23 cellular contexts compared by ENCODE assay signal in the genomic region with DNA sequence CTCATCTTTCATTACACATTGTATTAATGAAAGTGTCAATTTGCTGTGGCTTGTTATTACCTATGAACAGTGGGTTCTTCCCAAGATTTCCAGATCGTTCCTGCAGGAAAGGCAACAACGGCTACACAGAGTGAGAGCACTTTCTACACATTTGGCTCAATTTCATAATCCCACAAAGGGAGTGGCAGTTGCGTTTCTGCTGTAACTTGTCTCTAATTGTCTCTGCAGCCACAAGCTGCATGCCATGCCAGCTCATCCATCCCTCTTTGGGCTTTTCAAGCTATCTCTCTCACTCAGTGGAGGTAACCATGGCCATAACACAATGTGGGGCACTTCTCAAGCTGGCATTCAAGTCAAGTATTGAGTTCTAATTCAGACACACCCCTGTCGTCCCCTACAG. TPM values are rescaled to one million over a fixed set of nuclear protein-coding genes. Genes with fewer than 3 reads are reported as not detected.
"Had no signal": no experiment of that assay in that cellular context is flagged by ENCODE, and none has a peak within 500 bp of the region (broad histone marks: within the 10 kb centered on the region; RNA-seq: fewer than 3 reads in every experiment).

No MANE protein-coding gene starts in this region.

- H3K4me1 ChIP-seq: SJCRH30 had no signal

- ATAC-seq: Right ventricle myocardium inferior, SK-N-SH treated with all-trans-retinoic acid at 6 μM for 48 hours had no signal

- DNase-seq: KBM-7, MG63, NCI-H1092, NCI-H1105 treated with DMSO at 0.1 percent for 48 hours, NCI-H1417 treated with DMSO at 0.1 percent for 48 hours, NCI-H146, NCI-H1694 treated with DMSO at 0.1 percent for 48 hours, NCI-H1930, NCI-H2171, NCI-H226, NCI-H446, NCI-H510A, NCI-H524 treated with DMSO at 0.1 percent for 48 hours, NCI-H69, NCI-H774, RPMI8226, SHP77 treated with DMSO at 0.1 percent for 48 hours, SJCRH30 had no signal

- H3K4me3 ChIP-seq: MG63, SJCRH30 had no signal

- H3K36me3 ChIP-seq: MG63, SJCRH30 had no signal

- FAIRE-seq: RCC 7860 had no signal

- H3K27me3 ChIP-seq: MG63, SJCRH30 had no signal

- H3K27ac ChIP-seq: HL-60, SJCRH30 had no signal

- H3K9me3 ChIP-seq: MG63, SJCRH30 had no signal

RNA-seq across cellular contexts. Expression of a gene that starts 27.7 kb away (rescaled TPM):
- total RNA-seq: HT-29 had no signal
